Comparison of ENCODE assay signal across 23 cellular contexts in genomic region chr16:88626646-88627045, GRCh38. TPM values are rescaled to one million over a fixed set of nuclear protein-coding genes. Genes with fewer than 3 reads are reported as not detected.
"Had no signal": no experiment of that assay in that cellular context is flagged by ENCODE, and none has a peak within 500 bp of the region (broad histone marks: within the 10 kb centered on the region; RNA-seq: fewer than 3 reads in every experiment).

No MANE protein-coding gene starts in this region.

- H3K27ac Mint-ChIP-seq: activated CD8-positive, alpha-beta T cell treated with anti-CD3 and anti-CD28 coated beads for 36 hours; activated naive CD8-positive, alpha-beta T cell treated with anti-CD3 and anti-CD28 coated beads, Interleukin-2, amount 10 ng/mL, durations not matched to agents 7 days and 5 days; activated T-cell treated with anti-CD3 and anti-CD28 coated beads, Interleukin-2, amount 50 U/mL, for 24 hours; activated T-helper 2 cell treated with anti-CD3 and anti-CD28 coated beads, Interferon-gamma antibody, Interleukin-2, Interleukin-4, amounts not matched to agents 10 μg/mL and 5 μg/mL and 100 μg/mL, durations not matched to agents 14 hours and 24 hours and 36 hours; natural killer cell; stimulated activated effector memory CD8-positive, alpha-beta T cell treated with anti-CD3 and anti-CD28 coated beads, Interleukin-12 subunit alpha, Interleukin-12 subunit beta, amount 100 ng/mL, for 72 hours had no signal

- H3K4me1 Mint-ChIP-seq: activated naive CD8-positive, alpha-beta T cell treated with anti-CD3 and anti-CD28 coated beads, Interleukin-2, amount 10 ng/mL, durations not matched to agents 7 days and 5 days; endodermal cell had no signal

- H3K27me3 ChIP-seq: colonic mucosa, foreskin keratinocyte, stomach had no signal

- DNase-seq: activated CD8-positive, alpha-beta T cell treated with anti-CD3 and anti-CD28 coated beads for 36 hours; activated naive CD4-positive, alpha-beta T cell treated with Interleukin-2 at 50 U/mL for 16 hours; activated naive CD8-positive, alpha-beta T cell treated with anti-CD3 and anti-CD28 coated beads, Interleukin-2, amount 10 ng/mL, durations not matched to agents 7 days and 5 days; activated T-cell treated with anti-CD3 and anti-CD28 coated beads, Interleukin-2, amount 50 U/mL, for 24 hours; amygdala; colonic mucosa; endodermal cell; foreskin keratinocyte; hippocampal formation; islet precursor cell; lower lobe of right lung; natural killer cell; stimulated activated CD4-positive, alpha-beta T cell treated with anti-CD3 and anti-CD28 coated beads, Interleukin-4, amount 100 ng/mL, for 24 hours; stomach; T-helper 2 cell; trophoblast cell had no signal

- H3K4me3 ChIP-seq: colonic mucosa, lower lobe of right lung, stomach had no signal

- H3K4me1 ChIP-seq: colonic mucosa, foreskin keratinocyte, lower lobe of right lung, stomach had no signal

- H3K4me3 Mint-ChIP-seq: activated CD8-positive, alpha-beta T cell treated with anti-CD3 and anti-CD28 coated beads for 36 hours; activated naive CD8-positive, alpha-beta T cell treated with anti-CD3 and anti-CD28 coated beads, Interleukin-2, amount 10 ng/mL, durations not matched to agents 7 days and 5 days; activated T-cell treated with anti-CD3 and anti-CD28 coated beads, Interleukin-2, amount 50 U/mL, for 24 hours; endodermal cell; natural killer cell; stimulated activated effector memory CD8-positive, alpha-beta T cell treated with anti-CD3 and anti-CD28 coated beads, Interleukin-12 subunit alpha, Interleukin-12 subunit beta, amount 100 ng/mL, for 72 hours had no signal

- H3K27ac ChIP-seq: colonic mucosa, foreskin keratinocyte, lower lobe of right lung, stomach, VCaP had no signal

- H3K27me3 Mint-ChIP-seq: activated CD8-positive, alpha-beta T cell treated with anti-CD3 and anti-CD28 coated beads for 36 hours; activated naive CD8-positive, alpha-beta T cell treated with anti-CD3 and anti-CD28 coated beads, Interleukin-2, amount 10 ng/mL, durations not matched to agents 7 days and 5 days; activated T-cell treated with anti-CD3 and anti-CD28 coated beads, Interleukin-2, amount 50 U/mL, for 24 hours had no signal

- ATAC-seq: activated CD8-positive, alpha-beta T cell treated with anti-CD3 and anti-CD28 coated beads for 36 hours; foreskin keratinocyte; lower lobe of right lung; natural killer cell; sciatic nerve; stimulated activated effector memory CD8-positive, alpha-beta T cell treated with anti-CD3 and anti-CD28 coated beads, Interleukin-12 subunit alpha, Interleukin-12 subunit beta, amount 100 ng/mL, for 72 hours had no signal

- H3K9me3 Mint-ChIP-seq: activated CD8-positive, alpha-beta T cell treated with anti-CD3 and anti-CD28 coated beads for 36 hours; activated naive CD8-positive, alpha-beta T cell treated with anti-CD3 and anti-CD28 coated beads, Interleukin-2, amount 10 ng/mL, durations not matched to agents 7 days and 5 days; activated T-cell treated with anti-CD3 and anti-CD28 coated beads, Interleukin-2, amount 50 U/mL, for 24 hours; activated T-helper 2 cell treated with anti-CD3 and anti-CD28 coated beads, Interferon-gamma antibody, Interleukin-2, Interleukin-4, amounts not matched to agents 10 μg/mL and 5 μg/mL and 100 μg/mL, durations not matched to agents 14 hours and 24 hours and 36 hours; endodermal cell; natural killer cell; stimulated activated effector memory CD8-positive, alpha-beta T cell treated with anti-CD3 and anti-CD28 coated beads, Interleukin-12 subunit alpha, Interleukin-12 subunit beta, amount 100 ng/mL, for 72 hours had no signal

- H3K9me3 ChIP-seq: colonic mucosa, lower lobe of right lung, stomach had no signal

- H3K36me3 Mint-ChIP-seq: natural killer cell had no signal

RNA-seq across cellular contexts. Expression of gene IL17C, which starts 11.7 kb away (rescaled TPM):
- total RNA-seq: activated T-helper 2 cell treated with anti-CD3 and anti-CD28 coated beads, Interferon-gamma antibody, Interleukin-2, Interleukin-4, amounts not matched to agents 10 μg/mL and 5 μg/mL and 100 μg/mL, durations not matched to agents 14 hours and 24 hours and 36 hours; cardiac septum; colonic mucosa; endodermal cell; fibroblast of lung; foreskin keratinocyte; lower lobe of right lung; sciatic nerve; temporal lobe had no signal

RNA-seq across cellular contexts. Expression of gene SNAI3, which starts 59.7 kb away (rescaled TPM):
- total RNA-seq: foreskin keratinocyte had no signal
